18 cellular contexts compared by ENCODE assay signal in genomic region chr3:15638891-15639262, GRCh38. TPM values are rescaled to one million over a fixed set of nuclear protein-coding genes. Genes with fewer than 3 reads are reported as not detected.
DNase-seq lines count a peak whose midpoint lies in the region; ATAC-seq and TF ChIP-seq lines count a peak whose summit lies in the region.
"Had no signal": no experiment of that assay in that cellular context is flagged by ENCODE, and none has a peak within 500 bp of the region (broad histone marks: within the 10 kb centered on the region; RNA-seq: fewer than 3 reads in every experiment).

No MANE protein-coding gene starts in this region.

- no peaks in the 10 kb centered on the region for H3K9me3 Mint-ChIP-seq in osteocyte (ENCODE audit: unreplicated experiment)
- H3K9me3 Mint-ChIP-seq: CD4-positive, alpha-beta memory T cell; H9 had no signal

- peak overlapping the region; percentile 63 for H3K27ac Mint-ChIP-seq in osteocyte (ENCODE audit: unreplicated experiment)

- WGBS in SK-N-SH (ENCODE audit: low lambda C conversion rate), result 9% methylated on average over 1 of the region's 1 CpG

- H3K27ac ChIP-seq in BLaER1 treated with 17β-estradiol and CSF1 and Interleukin-3, amounts not matched to agents 10 nM and 100 nM, result no peak overlapping the region
- H3K27ac ChIP-seq in SK-N-SH (ENCODE audit: low read depth in 2 of 2, low read length in 1 of 2), result peak overlapping the region; percentile 64 to 99; a peak in 3 of 4 replicates
- H3K27ac ChIP-seq: colonic mucosa had no signal

- no peaks in the 10 kb centered on the region for H3K36me3 ChIP-seq in BLaER1 treated with 17β-estradiol and CSF1 and Interleukin-3, amounts not matched to agents 10 nM and 100 nM
- H3K36me3 ChIP-seq in SK-N-SH (replicated peaks in 1 of 2; ENCODE audit: control insufficient read depth in 1 of 2, insufficient read depth in 2 of 2, low read length in 1 of 2), result no peaks in the 10 kb centered on the region
- H3K36me3 ChIP-seq: colonic mucosa, uterus had no signal

- H3K9me3 ChIP-seq in BLaER1 treated with 17β-estradiol and CSF1 and Interleukin-3, amounts not matched to agents 10 nM and 100 nM (replicated peaks in 1 of 11), result no peaks in the 10 kb centered on the region
- no peaks in the 10 kb centered on the region for H3K9me3 ChIP-seq in SK-N-SH
- H3K9me3 ChIP-seq: colonic mucosa, uterus had no signal

- no peaks in the 10 kb centered on the region for H3K79me2 ChIP-seq in SK-N-SH (ENCODE audit: insufficient read depth)

- TF ChIP-seq RAD21 in SK-N-SH (IDR thresholded peaks at IDR 0.05; ENCODE audit: low read length), result no peak

- TF ChIP-seq CTCF in SK-N-SH (IDR thresholded peaks at IDR 0.05) (no peak), osteocyte (IDR thresholded peaks at IDR 0.05) (no peak)

- no peaks in the 10 kb centered on the region for H3K9me2 ChIP-seq in SK-N-SH

- no peak overlapping the region for H2AFZ ChIP-seq in SK-N-SH (ENCODE audit: low read depth)

- H3K27me3 Mint-ChIP-seq in osteocyte (ENCODE audit: unreplicated experiment), result no peaks in the 10 kb centered on the region
- H3K27me3 Mint-ChIP-seq: CD4-positive, alpha-beta memory T cell had no signal

- peaks cover 64% of the 10 kb centered on the region for H3F3A ChIP-seq in SK-N-SH (replicated peaks; ENCODE audit: insufficient read depth)

- peaks cover 77% of the 10 kb centered on the region for H3K4me1 Mint-ChIP-seq in osteocyte (ENCODE audit: unreplicated experiment)

- DNase-seq in HCEC 1CT, result peak; percentile 32
- no peak for DNase-seq in SK-N-SH
- DNase-seq in osteocyte (ENCODE audit: extremely low spot score, unreplicated experiment), result no peak
- DNase-seq in NK-92 (lab: John Stamatoyannopoulos, UW; ENCODE audit: unreplicated experiment), result no peak
- DNase-seq in NAMALWA (ENCODE audit: low spot score), result no peak
- DNase-seq in NCI-H1930 (lab: John Stamatoyannopoulos, UW), result no peak
- DNase-seq: ACHN; CD4-positive, alpha-beta memory T cell; colonic mucosa; H9; NCI-H2171; NCI-H774; RPMI8226; stimulated activated naive CD4-positive, alpha-beta T cell; uterus had no signal

- peak in 1 of 2 experiments; percentile 96; a peak in 2 of 4 replicates for TF ChIP-seq EP300 in SK-N-SH (IDR thresholded peaks at IDR 0.05; ENCODE audit: borderline replicate concordance in 1 of 2, low read depth in 1 of 2, low read length in 1 of 2)

- H3K36me3 Mint-ChIP-seq in osteocyte (ENCODE audit: unreplicated experiment), result peaks cover 7% of the 10 kb centered on the region

- H3K27me3 ChIP-seq in BLaER1 treated with 17β-estradiol and CSF1 and Interleukin-3, amounts not matched to agents 10 nM and 100 nM, result no peaks in the 10 kb centered on the region
- H3K27me3 ChIP-seq in SK-N-SH (ENCODE audit: insufficient read depth), result no peaks in the 10 kb centered on the region
- H3K27me3 ChIP-seq: colonic mucosa, uterus had no signal

- CTCF ChIA-PET in SK-N-SH (lab: Yijun Ruan, JAX), result no interaction called here

- H3K4me2 ChIP-seq in BLaER1 treated with 17β-estradiol and CSF1 and Interleukin-3, amounts not matched to agents 10 nM and 100 nM, result peak overlapping the region in 6 of 11 experiments; percentile 12 to 82 (median 78); a peak in 8 of 22 replicates
- H3K4me2 ChIP-seq in SK-N-SH, result 0 out of 2 replicates have a peak overlapping the region, but pooled peaks have one; percentile 6

- no peak overlapping the region for H3K4me3 ChIP-seq in BLaER1 treated with 17β-estradiol and CSF1 and Interleukin-3, amounts not matched to agents 10 nM and 100 nM
- no peak overlapping the region for H3K4me3 ChIP-seq in SK-N-SH (ENCODE audit: low read depth in 2 of 2, low read length in 1 of 2)
- H3K4me3 ChIP-seq: colonic mucosa, uterus had no signal

- H3K4me3 Mint-ChIP-seq in osteocyte (ENCODE audit: unreplicated experiment), result no peak overlapping the region
- H3K4me3 Mint-ChIP-seq: H9 had no signal

- POLR2A ChIA-PET in SK-N-SH (lab: Yijun Ruan, JAX), result no interaction called here

- peaks cover 5 to 56% (median 34%) of the 10 kb centered on the region in 10 experiments; a peak in 19 of 20 replicates for H3K4me1 ChIP-seq in BLaER1 treated with 17β-estradiol and CSF1 and Interleukin-3, amounts not matched to agents 10 nM and 100 nM
- H3K4me1 ChIP-seq in SK-N-SH (ENCODE audit: control insufficient read depth in 1 of 2, insufficient read depth in 2 of 2, low read depth in 1 of 2, low read length in 1 of 2), result peaks cover 30 to 32% of the 10 kb centered on the region in 2 experiments
- H3K4me1 ChIP-seq: colonic mucosa had no signal

- H3K9ac ChIP-seq in BLaER1 treated with 17β-estradiol and CSF1 and Interleukin-3, amounts not matched to agents 10 nM and 100 nM, result no peak overlapping the region
- peak overlapping the region; percentile 10; the same call in 1 of the 2 replicates for H3K9ac ChIP-seq in SK-N-SH

- H4K20me1 ChIP-seq in BLaER1 treated with 17β-estradiol and CSF1 and Interleukin-3, amounts not matched to agents 10 nM and 100 nM, result no peaks in the 10 kb centered on the region
- no peaks in the 10 kb centered on the region for H4K20me1 ChIP-seq in SK-N-SH (ENCODE audit: insufficient read depth)

- ATAC-seq in HG02798 (IDR thresholded peaks at IDR 0.05; ENCODE audit: poor library complexity, unreplicated experiment), result no peak
- ATAC-seq: HepG2 had no signal

TF ChIP-seq in SK-N-SH, 30 proteins besides CTCF, POLR2A, EP300 and RAD21 (continues in another document):
- TF ChIP-seq USF2 (IDR thresholded peaks at IDR 0.05; ENCODE audit: borderline replicate concordance, low read depth, low read length) (no peak), IRF3 (IDR thresholded peaks at IDR 0.05; ENCODE audit: low read depth, low read length) (no peak), TEAD4 (IDR thresholded peaks at IDR 0.05; ENCODE audit: borderline replicate concordance, insufficient read depth) (peak; percentile 94), POLR2AphosphoS5 (IDR thresholded peaks at IDR 0.05; ENCODE audit: low read depth, low read length) (peak; percentile 31; the same call in 1 of the 2 replicates), RCOR1 (IDR thresholded peaks at IDR 0.05; ENCODE audit: low read length) (no peak), NRF1 (IDR thresholded peaks at IDR 0.05; ENCODE audit: low read depth, low read length) (no peak), MXI1 (IDR thresholded peaks at IDR 0.05; ENCODE audit: low read depth, low read length) (no peak), FOSL2 (IDR thresholded peaks at IDR 0.05; ENCODE audit: borderline replicate concordance, low read depth) (peak; percentile 71; the same call in 1 of the 2 replicates), RXRA (IDR thresholded peaks at IDR 0.05; ENCODE audit: borderline replicate concordance, low read depth) (peak; percentile 84), TCF12 (IDR thresholded peaks at IDR 0.05) (peak; percentile 92), FOXJ3 (CRISPR knock-in tag; IDR thresholded peaks at IDR 0.05) (no peak), FOXM1 (IDR thresholded peaks at IDR 0.05; ENCODE audit: low read depth) (peak; percentile 87; the same call in 1 of the 2 replicates), SIN3A (IDR thresholded peaks at IDR 0.05; ENCODE audit: borderline replicate concordance, low read depth, low read length) (no peak), EZH2phosphoT487 (IDR thresholded peaks at IDR 0.05; ENCODE audit: borderline replicate concordance, low read depth) (no peak), ELF1 (IDR thresholded peaks at IDR 0.05) (0 out of 2 replicates have a peak, but pooled peaks have one; percentile 18), PBX3 (IDR thresholded peaks at IDR 0.05) (peak; percentile 90), NFIC (IDR thresholded peaks at IDR 0.05; ENCODE audit: borderline replicate concordance) (peak; percentile 83), TAF1 (IDR thresholded peaks at IDR 0.05; ENCODE audit: borderline replicate concordance, low read depth, low read length) (no peak), CHD2 (IDR thresholded peaks at IDR 0.05; ENCODE audit: low read length, partially characterized antibody) (no peak), YY1 (IDR thresholded peaks at IDR 0.05; ENCODE audit: low read depth) (no peak), GATA2 (CRISPR knock-in tag; IDR thresholded peaks at IDR 0.05) (no peak)

RNA-seq across cellular contexts. Expression of gene BTD, which starts 37.3 kb away (rescaled TPM):
- polyA plus RNA-seq in SK-N-SH (2012; rRNA removed), result 23.6 and 32.5 TPM in 2 replicates
- polyA plus RNA-seq in SK-N-SH (2012; cell fraction: cytosol; rRNA removed), result 19.0 and 24.4 TPM in 2 replicates
- polyA plus RNA-seq in SK-N-SH (2012; cell fraction: nucleus; rRNA removed), result 20.3 and 28.3 TPM in 2 replicates
- total RNA-seq in osteocyte, result 28.0 and 28.9 TPM in 2 replicates

RNA-seq across cellular contexts. Expression of gene HACL1, which starts 37.5 kb away (rescaled TPM):
- 15.1 and 23.0 TPM in 2 replicates for polyA plus RNA-seq in SK-N-SH (2012; rRNA removed)
- 16.9 and 17.0 TPM in 2 replicates for polyA plus RNA-seq in SK-N-SH (2012; cell fraction: cytosol; rRNA removed)
- 25.0 and 29.8 TPM in 2 replicates for polyA plus RNA-seq in SK-N-SH (2012; cell fraction: nucleus; rRNA removed)
- 23.7 and 24.7 TPM in 2 replicates for total RNA-seq in osteocyte

Comparison
In these comparisons a context has a peak if more than half of its experiments do, and no peak if none do; other contexts are left out.
1. H3K27ac ChIP-seq: peak in SK-N-SH (2 of 2); none in BLaER1 treated with 17β-estradiol and CSF1 and Interleukin-3, amounts not matched to agents 10 nM and 100 nM (0 of 11).